Comparison of ENCODE assay signal across 24 cellular contexts in the genomic region with DNA sequence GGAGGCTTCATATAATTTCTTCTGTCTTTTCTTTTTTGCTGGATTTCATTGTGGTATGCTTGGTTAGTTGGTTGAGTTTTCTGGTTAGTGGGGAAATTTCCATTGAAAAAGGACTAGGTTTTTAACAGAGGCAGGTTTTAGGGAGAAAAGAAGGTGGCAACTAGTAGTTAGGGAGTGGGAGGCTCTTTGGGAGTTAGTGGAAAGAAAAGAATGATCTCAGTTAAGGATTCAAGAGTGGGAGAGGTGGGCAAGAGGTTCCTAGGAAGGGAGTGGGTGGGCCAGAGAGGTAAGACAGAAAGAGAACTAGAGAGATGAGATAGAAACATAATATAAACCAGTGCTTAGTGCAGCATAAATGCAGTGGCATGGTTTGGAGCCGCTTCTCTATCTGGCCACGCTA.
"Had no signal": no experiment of that assay in that cellular context is flagged by ENCODE, and none has a peak within 500 bp of the region (broad histone marks: within the 10 kb centered on the region; RNA-seq: fewer than 3 reads in every experiment).

No MANE protein-coding gene starts in this region.

- H3K36me3 ChIP-seq: esophagus squamous epithelium, gastrocnemius medialis, lower lobe of right lung, thoracic aorta had no signal

- H3K27me3 ChIP-seq: esophagus squamous epithelium, gastrocnemius medialis had no signal

- H3K9me3 Mint-ChIP-seq: activated naive CD8-positive, alpha-beta T cell treated with anti-CD3 and anti-CD28 coated beads, Interleukin-2, amount 10 ng/mL, durations not matched to agents 7 days and 5 days; activated T-helper 2 cell treated with anti-CD3 and anti-CD28 coated beads, Interferon-gamma antibody, Interleukin-2, Interleukin-4, amounts not matched to agents 10 μg/mL and 5 μg/mL and 100 μg/mL, durations not matched to agents 14 hours and 24 hours and 36 hours; naive B cell; stimulated activated naive B cell treated with anti-CD40 and anti-IgM and Interleukin-4, amounts not matched to agents 10 μg/mL and 1 μg/mL and 100 μg/mL, for 72 hours; type B pancreatic cell had no signal

- ATAC-seq: activated CD4-positive, CD25-positive, alpha-beta regulatory T cell treated with anti-CD3 and anti-CD28 coated beads, Interleukin-2, amount 50 U/mL, for 24 hours; activated CD8-positive, alpha-beta T cell treated with anti-CD3 and anti-CD28 coated beads, Interleukin-2, amount 10 ng/mL, durations not matched to agents 7 days and 5 days; gastrocnemius medialis; left colon; lower lobe of right lung; sciatic nerve had no signal

- FAIRE-seq: bronchial epithelial cell, small intestine had no signal

- H3K36me3 Mint-ChIP-seq: naive B cell; stimulated activated naive B cell treated with anti-CD40 and anti-IgM and Interleukin-4, amounts not matched to agents 10 μg/mL and 1 μg/mL and 100 μg/mL, for 72 hours had no signal

- DNase-seq: activated CD4-positive, alpha-beta T cell treated with anti-CD3 and anti-CD28 coated beads, Interleukin-2, amount 50 U/mL, for 1 hour; activated CD8-positive, alpha-beta T cell treated with anti-CD3 and anti-CD28 coated beads, Interleukin-2, amount 10 ng/mL, durations not matched to agents 7 days and 5 days; activated naive CD4-positive, alpha-beta T cell; activated naive CD8-positive, alpha-beta T cell treated with anti-CD3 and anti-CD28 coated beads, Interleukin-2, amount 10 ng/mL, durations not matched to agents 7 days and 5 days; amniotic stem cell; esophagus squamous epithelium; gastrocnemius medialis; head of caudate nucleus; hypothalamus; left colon; lower lobe of right lung; mesendoderm; naive B cell; occipital lobe; small intestine; stimulated activated CD4-positive, alpha-beta T cell treated with anti-CD3 and anti-CD28 coated beads, Interleukin-2, amount 100 ng/mL, for 24 hours; stimulated activated naive B cell treated with anti-CD40 and anti-IgM and Interleukin-4, amounts not matched to agents 10 μg/mL and 1 μg/mL and 100 μg/mL, for 72 hours had no signal

- H3K9me3 ChIP-seq: esophagus squamous epithelium, gastrocnemius medialis, lower lobe of right lung, thoracic aorta had no signal

- H3K27ac ChIP-seq: coronary artery, esophagus squamous epithelium, lower lobe of right lung, thoracic aorta had no signal

- H3K27ac Mint-ChIP-seq: activated CD8-positive, alpha-beta T cell treated with anti-CD3 and anti-CD28 coated beads, Interleukin-2, amount 10 ng/mL, durations not matched to agents 7 days and 5 days; activated naive CD8-positive, alpha-beta T cell treated with anti-CD3 and anti-CD28 coated beads, Interleukin-2, amount 10 ng/mL, durations not matched to agents 7 days and 5 days; activated T-helper 2 cell treated with anti-CD3 and anti-CD28 coated beads, Interferon-gamma antibody, Interleukin-2, Interleukin-4, amounts not matched to agents 10 μg/mL and 5 μg/mL and 100 μg/mL, durations not matched to agents 14 hours and 24 hours and 36 hours; stimulated activated naive B cell treated with anti-CD40 and anti-IgM and Interleukin-4, amounts not matched to agents 10 μg/mL and 1 μg/mL and 100 μg/mL, for 72 hours; type B pancreatic cell had no signal

- H3K4me3 Mint-ChIP-seq: activated CD8-positive, alpha-beta T cell treated with anti-CD3 and anti-CD28 coated beads, Interleukin-2, amount 10 ng/mL, durations not matched to agents 7 days and 5 days; activated naive CD8-positive, alpha-beta T cell treated with anti-CD3 and anti-CD28 coated beads, Interleukin-2, amount 10 ng/mL, durations not matched to agents 7 days and 5 days; stimulated activated naive B cell treated with anti-CD40 and anti-IgM and Interleukin-4, amounts not matched to agents 10 μg/mL and 1 μg/mL and 100 μg/mL, for 72 hours; type B pancreatic cell had no signal

- H3K4me3 ChIP-seq: coronary artery, esophagus squamous epithelium, gastrocnemius medialis, lower lobe of right lung, thoracic aorta had no signal

- H3K27me3 Mint-ChIP-seq: naive B cell; stimulated activated naive B cell treated with anti-CD40 and anti-IgM and Interleukin-4, amounts not matched to agents 10 μg/mL and 1 μg/mL and 100 μg/mL, for 72 hours; type B pancreatic cell had no signal
